13 cellular contexts compared by ENCODE assay signal in the genomic region with DNA sequence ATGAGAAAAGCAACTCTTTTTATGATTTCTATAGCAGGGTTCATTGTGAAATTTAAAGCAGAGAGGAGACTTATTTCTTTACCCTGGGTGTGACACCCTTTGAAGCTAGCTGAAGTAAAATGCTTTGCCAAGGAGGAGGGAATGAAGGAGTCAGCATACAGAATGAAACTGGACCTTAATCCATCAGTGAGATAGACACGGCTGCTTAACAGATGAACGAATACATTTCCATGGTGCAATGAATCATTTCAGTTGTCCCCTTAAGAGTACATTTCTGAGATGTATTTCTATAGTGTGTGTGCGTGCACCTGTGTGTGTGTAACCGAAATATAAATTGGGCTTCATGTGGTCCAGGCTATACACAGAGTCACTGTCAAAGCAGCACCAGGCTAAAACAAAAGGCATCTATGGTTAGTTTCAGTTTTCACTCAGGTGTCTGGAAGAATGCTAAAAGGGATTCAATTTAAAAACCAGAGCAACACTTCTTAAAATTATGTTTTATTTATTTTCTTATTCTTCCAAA.
A peak's percentile ranks its signal among the peaks of the same experiment; 100 is the strongest.
DNase-seq lines count a peak whose midpoint lies in the region; ATAC-seq and TF ChIP-seq lines count a peak whose summit lies in the region.
"Had no signal": no experiment of that assay in that cellular context is flagged by ENCODE, and none has a peak within 500 bp of the region (broad histone marks: within the 10 kb centered on the region; RNA-seq: fewer than 3 reads in every experiment).

No MANE protein-coding gene starts in this region.

- H3K27me3 ChIP-seq in thymus (ENCODE audit: control insufficient read depth, insufficient read depth) = no peaks in the 10 kb centered on the region

- H3K9me3 ChIP-seq in thymus (ENCODE audit: control insufficient read depth) = no peaks in the 10 kb centered on the region

- H3K36me3 ChIP-seq in thymus (ENCODE audit: control insufficient read depth, insufficient read depth) = no peaks in the 10 kb centered on the region

- WGBS in thymus = 29% methylated on average over 4 of the region's 4 CpGs

- peak; percentile 37 to 72 for ATAC-seq in activated naive CD4-positive, alpha-beta T cell treated with anti-CD3 and anti-CD28 coated beads, Interleukin-2, amount 50 U/mL, for 72 hours
- peak; percentile 12 for ATAC-seq in SK-N-SH treated with all-trans-retinoic acid at 6 μM for 48 hours

- no peak overlapping the region for H3K4me3 ChIP-seq in thymus (ENCODE audit: low read length)

- H3K27ac Mint-ChIP-seq in activated naive CD4-positive, alpha-beta T cell treated with anti-CD3 and anti-CD28 coated beads, Interleukin-2, amount 50 U/mL, for 72 hours = no peak overlapping the region
- H3K27ac Mint-ChIP-seq: activated naive CD4-positive, alpha-beta T cell treated with anti-CD3 and anti-CD28 coated beads, Interleukin-2, amount 50 U/mL, for 24 hours had no signal

- DNase-seq in activated naive CD4-positive, alpha-beta T cell treated with anti-CD3 and anti-CD28 coated beads, Interleukin-2, amount 50 U/mL, for 72 hours (ENCODE audit: low spot score in 2 of 2) = no peak
- DNase-seq in activated naive CD4-positive, alpha-beta T cell (lab: John Stamatoyannopoulos, UW) = no peak
- DNase-seq in iris pigment epithelial cell (ENCODE audit: low read depth) (peak; percentile 61), germinal center (ENCODE audit: low spot score) (no peak)
- no peak for DNase-seq in activated T-cell treated with anti-CD3 and anti-CD28 coated beads, Interleukin-2, amount 50 U/mL, for 48 hours
- no peak for DNase-seq in effector CD4-positive, alpha-beta T cell
- DNase-seq: activated CD4-positive, alpha-beta T cell treated with anti-CD3 and anti-CD28 coated beads, Interleukin-2, amount 50 U/mL, for 4 hours; hippocampal formation; midbrain; retina had no signal

- no peaks in the 10 kb centered on the region for H3K9me3 Mint-ChIP-seq in activated naive CD4-positive, alpha-beta T cell treated with anti-CD3 and anti-CD28 coated beads, Interleukin-2, amount 50 U/mL, for 72 hours
- H3K9me3 Mint-ChIP-seq: activated naive CD4-positive, alpha-beta T cell treated with anti-CD3 and anti-CD28 coated beads, Interleukin-2, amount 50 U/mL, for 24 hours had no signal

- H3K27ac ChIP-seq in thymus (ENCODE audit: low read depth) = peak overlapping the region; percentile 25

- peaks cover 26% of the 10 kb centered on the region for H3K4me1 ChIP-seq in thymus (ENCODE audit: control insufficient read depth, insufficient read depth, low read length)

- H3K36me3 Mint-ChIP-seq in activated naive CD4-positive, alpha-beta T cell treated with anti-CD3 and anti-CD28 coated beads, Interleukin-2, amount 50 U/mL, for 72 hours = no peaks in the 10 kb centered on the region
- H3K36me3 Mint-ChIP-seq: activated naive CD4-positive, alpha-beta T cell treated with anti-CD3 and anti-CD28 coated beads, Interleukin-2, amount 50 U/mL, for 24 hours had no signal

TF ChIP-seq in SK-N-SH treated with all-trans-retinoic acid at 6 μM for 48 hours, 23 proteins besides CTCF, POLR2A, EP300 and RAD21:
- TF ChIP-seq OSR1 (CRISPR knock-in tag; IDR thresholded peaks at IDR 0.05) (no peak), ESRRG (CRISPR knock-in tag; IDR thresholded peaks at IDR 0.05) (no peak), TSHZ2 (CRISPR knock-in tag; IDR thresholded peaks at IDR 0.05) (no peak), RARB (CRISPR knock-in tag; IDR thresholded peaks at IDR 0.05) (no peak), PPARA (CRISPR knock-in tag; IDR thresholded peaks at IDR 0.05; ENCODE audit: borderline replicate concordance) (no peak), ZNF8 (CRISPR knock-in tag; IDR thresholded peaks at IDR 0.05) (no peak), ZNF70 (CRISPR knock-in tag; IDR thresholded peaks at IDR 0.05) (no peak), PATZ1 (CRISPR knock-in tag; IDR thresholded peaks at IDR 0.05; ENCODE audit: borderline replicate concordance) (no peak), ISL1 (CRISPR knock-in tag; IDR thresholded peaks at IDR 0.05) (no peak)
- TF ChIP-seq, protein P1, sequence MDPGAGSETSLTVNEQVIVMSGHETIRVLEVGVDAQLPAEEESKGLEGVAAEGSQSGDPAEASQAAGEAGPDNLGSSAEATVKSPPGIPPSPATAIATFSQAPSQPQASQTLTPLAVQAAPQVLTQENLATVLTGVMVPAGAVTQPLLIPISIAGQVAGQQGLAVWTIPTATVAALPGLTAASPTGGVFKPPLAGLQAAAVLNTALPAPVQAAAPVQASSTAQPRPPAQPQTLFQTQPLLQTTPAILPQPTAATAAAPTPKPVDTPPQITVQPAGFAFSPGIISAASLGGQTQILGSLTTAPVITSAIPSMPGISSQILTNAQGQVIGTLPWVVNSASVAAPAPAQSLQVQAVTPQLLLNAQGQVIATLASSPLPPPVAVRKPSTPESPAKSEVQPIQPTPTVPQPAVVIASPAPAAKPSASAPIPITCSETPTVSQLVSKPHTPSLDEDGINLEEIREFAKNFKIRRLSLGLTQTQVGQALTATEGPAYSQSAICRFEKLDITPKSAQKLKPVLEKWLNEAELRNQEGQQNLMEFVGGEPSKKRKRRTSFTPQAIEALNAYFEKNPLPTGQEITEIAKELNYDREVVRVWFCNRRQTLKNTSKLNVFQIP (CRISPR knock-in tag; IDR thresholded peaks at IDR 0.05; ENCODE audit: borderline replicate concordance, low read depth) = no peak
